In genomic region chr12:12804432-12804886, GRCh38 we compare ENCODE assay signal across 9 cellular contexts. TPM values are rescaled to one million over a fixed set of nuclear protein-coding genes. Genes with fewer than 3 reads are reported as not detected.
DNase-seq lines count a peak whose midpoint lies in the region; TF ChIP-seq lines count a peak whose summit lies in the region.
"Had no signal": no experiment of that assay in that cellular context is flagged by ENCODE, and none has a peak within 500 bp of the region (broad histone marks: within the 10 kb centered on the region; RNA-seq: fewer than 3 reads in every experiment).

No MANE protein-coding gene starts in this region.

- in situ Hi-C loops in transverse colon (cut with MboI; ENCODE audit: low pct_ligation_motif_present in 1 of 4, low pct_unique_long_range_greater_than_20kb in 1 of 4, low sequenced_read_pairs in 3 of 4), result no loop called here

- no peaks in the 10 kb centered on the region for H3K27me3 Mint-ChIP-seq in activated naive CD4-positive, alpha-beta T cell treated with anti-CD3 and anti-CD28 coated beads, Interleukin-2, amount 50 U/mL, for 24 hours

- H3K9me3 Mint-ChIP-seq in activated naive CD4-positive, alpha-beta T cell treated with anti-CD3 and anti-CD28 coated beads, Interleukin-2, amount 50 U/mL, for 24 hours, result no peaks in the 10 kb centered on the region

- WGBS in transverse colon (ENCODE audit: low coverage in 1 of 2), 2 donors, result 66 to 100% methylated on average over 2 to 6 of the region's 6 CpGs

- TF ChIP-seq EP300 in transverse colon (IDR thresholded peaks at IDR 0.05; ENCODE audit: low read depth), result no peak

- H3K9me3 ChIP-seq in transverse colon (no peaks in the 10 kb centered on the region), BE2C (no peaks in the 10 kb centered on the region)

- H3K27me3 ChIP-seq in transverse colon, result no peaks in the 10 kb centered on the region
- H3K27me3 ChIP-seq in BE2C, result no peaks in the 10 kb centered on the region

- H3K4me1 Mint-ChIP-seq in activated naive CD4-positive, alpha-beta T cell treated with anti-CD3 and anti-CD28 coated beads, Interleukin-2, amount 50 U/mL, for 24 hours, result peaks cover 80% of the 10 kb centered on the region

- no peak for DNase-seq in activated naive CD4-positive, alpha-beta T cell treated with Interleukin-2 at 50 U/mL for 16 hours
- DNase-seq in T1000 (lab: John Stamatoyannopoulos, UW), result peak; percentile 19
- peak; percentile 51 for DNase-seq in fibroblast of villous mesenchyme (ENCODE audit: low read depth)
- DNase-seq in transverse colon, result no peak
- DNase-seq in stimulated activated CD4-positive, alpha-beta T cell treated with anti-CD3 and anti-CD28 coated beads, Interleukin-4, amount 100 ng/mL, for 4 hours, result no peak
- no peak for DNase-seq in BE2C
- DNase-seq in stimulated activated CD4-positive, alpha-beta T cell treated with anti-CD3 and anti-CD28 coated beads, Interleukin-4, amount 100 ng/mL, for 24 hours, result no peak
- DNase-seq: NCI-H146 had no signal

- H3K4me1 ChIP-seq in transverse colon (peaks cover 4 to 63% (median 26%) of the 10 kb centered on the region in 4 donors), BE2C (peaks cover 3% of the 10 kb centered on the region; the same call in 1 of the 2 replicates)

- intact Hi-C loops in transverse colon (cut with DNase I; ENCODE audit: low total_unique reads), result no loop called here

- H3K27ac Mint-ChIP-seq in activated naive CD4-positive, alpha-beta T cell treated with anti-CD3 and anti-CD28 coated beads, Interleukin-2, amount 50 U/mL, for 24 hours, result peak overlapping the region; percentile 92

- H3K27ac ChIP-seq in transverse colon, result peak overlapping the region; percentile 67 to 87 (median 78)

- TF ChIP-seq CTCF in fibroblast of villous mesenchyme (IDR thresholded peaks at IDR 0.05; ENCODE audit: insufficient read depth, low read depth, low read length), result no peak
- no peak for TF ChIP-seq CTCF in transverse colon (IDR thresholded peaks at IDR 0.05)
- no peak for TF ChIP-seq CTCF in BE2C (IDR thresholded peaks at IDR 0.05; ENCODE audit: low read depth, low read length)

- no peak for TF ChIP-seq POLR2A in transverse colon (IDR thresholded peaks at IDR 0.05)

- H3K36me3 Mint-ChIP-seq in activated naive CD4-positive, alpha-beta T cell treated with anti-CD3 and anti-CD28 coated beads, Interleukin-2, amount 50 U/mL, for 24 hours, result no peaks in the 10 kb centered on the region

- H3K4me3 ChIP-seq in fibroblast of villous mesenchyme (ENCODE audit: low read depth, low read length) (no peak overlapping the region), transverse colon (no peak overlapping the region), BE2C (ENCODE audit: low read depth, low read length) (no peak overlapping the region)

- no peaks in the 10 kb centered on the region for H3K36me3 ChIP-seq in transverse colon
- H3K36me3 ChIP-seq in BE2C, result no peaks in the 10 kb centered on the region

- H3K4me3 Mint-ChIP-seq in activated naive CD4-positive, alpha-beta T cell treated with anti-CD3 and anti-CD28 coated beads, Interleukin-2, amount 50 U/mL, for 24 hours, result no peak overlapping the region

RNA-seq across cellular contexts. Expression of gene DDX47, which starts 8.7 kb away (rescaled TPM):
- total RNA-seq in fibroblast of villous mesenchyme (71.2 and 118 TPM in 2 replicates), transverse colon (10 to 100 TPM; 22.1 to 47.8 (median 31.8) TPM)
- 70.3 TPM for polyA plus RNA-seq in BE2C (2012; ENCODE audit: insufficient read depth, insufficient read length, low read depth)

RNA-seq across cellular contexts. Expression of gene APOLD1, which starts 19.0 kb away (rescaled TPM):
- total RNA-seq in fibroblast of villous mesenchyme (9.3 and 14.7 TPM in 2 replicates), transverse colon (10 to 100 TPM in 2 of 4 donors, 1 to 10 TPM in 2; 3.0 to 11.3 (median 7.7) TPM)
- polyA plus RNA-seq in BE2C (2012; ENCODE audit: insufficient read depth, insufficient read length, low read depth), result 3.2 TPM

Comparison
In these comparisons a context has a peak if more than half of its experiments do, and no peak if none do; other contexts are left out.
1. DNase-seq: peak in T1000 (single experiment) and fibroblast of villous mesenchyme (single experiment); none in activated naive CD4-positive, alpha-beta T cell treated with Interleukin-2 at 50 U/mL for 16 hours (single experiment), transverse colon (single experiment), stimulated activated CD4-positive, alpha-beta T cell treated with anti-CD3 and anti-CD28 coated beads, Interleukin-4, amount 100 ng/mL, for 4 hours (0 of 2), BE2C (single experiment) and stimulated activated CD4-positive, alpha-beta T cell treated with anti-CD3 and anti-CD28 coated beads, Interleukin-4, amount 100 ng/mL, for 24 hours (single experiment).